ENCODE assay signal across 8 cellular contexts in the genomic region with DNA sequence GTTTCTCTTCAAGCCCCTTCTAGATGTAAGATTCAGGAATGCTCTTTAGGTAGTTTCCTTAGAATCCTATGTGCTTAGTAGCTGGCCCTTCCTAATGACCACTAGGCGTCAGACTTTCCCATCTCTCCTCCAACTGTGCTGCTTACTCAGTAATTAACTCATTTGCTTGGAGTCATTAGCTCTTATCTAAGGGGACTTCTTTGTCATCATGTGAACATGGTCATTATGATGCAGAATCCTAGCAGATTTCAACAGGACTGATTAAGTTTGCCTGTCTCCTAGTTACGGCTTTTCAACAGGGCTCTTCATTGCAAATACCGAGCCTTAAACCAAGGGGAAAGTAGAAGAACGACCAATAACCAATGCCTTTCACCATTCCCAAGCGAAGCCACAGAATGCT. TPM values are rescaled to one million over a fixed set of nuclear protein-coding genes. Genes with fewer than 3 reads are reported as not detected.
A peak's percentile ranks its signal among the peaks of the same experiment; 100 is the strongest.
DNase-seq lines count a peak whose midpoint lies in the region; ATAC-seq and TF ChIP-seq lines count a peak whose summit lies in the region.

No MANE protein-coding gene starts in this region.

- no peak overlapping the region for H3K9ac ChIP-seq in neural progenitor cell

- no peak for ATAC-seq in HG02678 (IDR thresholded peaks at IDR 0.05; ENCODE audit: unreplicated experiment)
- no peak for ATAC-seq in activated naive CD8-positive, alpha-beta T cell treated with anti-CD3 and anti-CD28 coated beads, Interleukin-2, amount 50 U/mL, for 24 hours

- H4K20me1 ChIP-seq in neural progenitor cell (ENCODE audit: low read depth) = no peaks in the 10 kb centered on the region

- CTCF ChIA-PET in AG04450 (lab: Charles Lee) = interaction anchor here (0.5 to 5.4 kb wide), 40 partner anchors 9 to 262 kb away, joined by 3 to 91 read pairs (median 5); a partner anchor contains a TSS
- CTCF ChIA-PET in HEK293T (lab: Yijun Ruan, JAX) = interaction anchor here (0.9 to 1.8 kb wide), 2 partner anchors 10 to 20 kb away, joined by 4 to 10 read pairs; no protein-coding TSS in a partner anchor

- H3K4me3 ChIP-seq in AG04450 (ENCODE audit: low read depth, low read length) (no peak overlapping the region), Peyer's patch (no peak overlapping the region), neural progenitor cell (no peak overlapping the region), MG63 (no peak overlapping the region)

- no peaks in the 10 kb centered on the region for H3F3A ChIP-seq in neural progenitor cell (ENCODE audit: low read depth)

- POLR2A ChIA-PET in AG04450 (lab: Yijun Ruan, JAX) (interaction anchor here (0.5 to 0.6 kb wide), 2 partner anchors 94 to 209 kb away, joined by 3 to 5 read pairs; no protein-coding TSS in a partner anchor), HEK293T (lab: Yijun Ruan, JAX) (no interaction called here)

- no peaks in the 10 kb centered on the region for H3K9me3 Mint-ChIP-seq in neural progenitor cell
- no peaks in the 10 kb centered on the region for H3K9me3 Mint-ChIP-seq in activated naive CD8-positive, alpha-beta T cell treated with anti-CD3 and anti-CD28 coated beads, Interleukin-2, amount 50 U/mL, for 24 hours

- H3K4me1 Mint-ChIP-seq in neural progenitor cell = peaks cover 4% of the 10 kb centered on the region
- no peaks in the 10 kb centered on the region for H3K4me1 Mint-ChIP-seq in activated naive CD8-positive, alpha-beta T cell treated with anti-CD3 and anti-CD28 coated beads, Interleukin-2, amount 50 U/mL, for 24 hours

- H3K27me3 ChIP-seq in AG04450 (ENCODE audit: control insufficient read depth, insufficient read depth, low read length) (no peaks in the 10 kb centered on the region), Peyer's patch (no peaks in the 10 kb centered on the region), neural progenitor cell (no peaks in the 10 kb centered on the region), MG63 (no peaks in the 10 kb centered on the region)

- TF ChIP-seq CTCF in AG04450 (IDR thresholded peaks at IDR 0.05; ENCODE audit: low read depth, low read length) = peak; percentile 96
- peak in 4 of 6 experiments; percentile 20 to 50 (median 38) for TF ChIP-seq CTCF in Peyer's patch (IDR thresholded peaks at IDR 0.05)
- peak; percentile 91 for TF ChIP-seq CTCF in neural progenitor cell (IDR thresholded peaks at IDR 0.05)

- H3K27ac Mint-ChIP-seq in neural progenitor cell = no peak overlapping the region
- no peak overlapping the region for H3K27ac Mint-ChIP-seq in activated naive CD8-positive, alpha-beta T cell treated with anti-CD3 and anti-CD28 coated beads, Interleukin-2, amount 50 U/mL, for 24 hours

- H2AFZ ChIP-seq in neural progenitor cell (replicated peaks) = peak overlapping the region; percentile 9

- DNase-seq in AG04450 (ENCODE audit: low read depth, low spot score) (peak; percentile 32), HEK293T (ENCODE audit: extremely low spot score) (peak; percentile 12), Peyer's patch (no peak), erythroblast (lab: John Stamatoyannopoulos, UW) (peak; percentile 51 to 67), neural progenitor cell (ENCODE audit: low spot score) (peak; percentile 74), MG63 (no peak)
- DNase-seq in activated naive CD8-positive, alpha-beta T cell treated with anti-CD3 and anti-CD28 coated beads, Interleukin-2, amount 50 U/mL, for 24 hours = no peak

- TF ChIP-seq POLR2A in Peyer's patch (IDR thresholded peaks at IDR 0.05) (no peak), erythroblast (IDR thresholded peaks at IDR 0.05; ENCODE audit: low read length) (no peak)

- no peaks in the 10 kb centered on the region for H3K9me3 ChIP-seq in AG04450 (ENCODE audit: control insufficient read depth, insufficient read depth, low read length)
- H3K9me3 ChIP-seq in Peyer's patch = no peaks in the 10 kb centered on the region
- H3K9me3 ChIP-seq in neural progenitor cell (ENCODE audit: low read depth) = no peaks in the 10 kb centered on the region
- H3K9me3 ChIP-seq in MG63 = no peaks in the 10 kb centered on the region

- H3K36me3 Mint-ChIP-seq in neural progenitor cell = no peaks in the 10 kb centered on the region
- H3K36me3 Mint-ChIP-seq in activated naive CD8-positive, alpha-beta T cell treated with anti-CD3 and anti-CD28 coated beads, Interleukin-2, amount 50 U/mL, for 24 hours (ENCODE audit: low read depth) = no peaks in the 10 kb centered on the region

- no peaks in the 10 kb centered on the region for H3K79me2 ChIP-seq in neural progenitor cell (ENCODE audit: low read depth)

- H3K36me3 ChIP-seq in Peyer's patch (no peaks in the 10 kb centered on the region), neural progenitor cell (no peaks in the 10 kb centered on the region), MG63 (no peaks in the 10 kb centered on the region)

- H3K4me1 ChIP-seq in Peyer's patch = no peaks in the 10 kb centered on the region
- H3K4me1 ChIP-seq in neural progenitor cell = no peaks in the 10 kb centered on the region

- H3K27ac ChIP-seq in AG04450 (ENCODE audit: low read depth, low read length) (no peak overlapping the region), Peyer's patch (no peak overlapping the region), neural progenitor cell (no peak overlapping the region)

- peaks cover 2% of the 10 kb centered on the region for H3K27me3 Mint-ChIP-seq in neural progenitor cell (ENCODE audit: insufficient read depth, low read depth)
- H3K27me3 Mint-ChIP-seq in activated naive CD8-positive, alpha-beta T cell treated with anti-CD3 and anti-CD28 coated beads, Interleukin-2, amount 50 U/mL, for 24 hours = peaks cover 23% of the 10 kb centered on the region

- H3K4me3 Mint-ChIP-seq in neural progenitor cell = no peak overlapping the region
- no peak overlapping the region for H3K4me3 Mint-ChIP-seq in activated naive CD8-positive, alpha-beta T cell treated with anti-CD3 and anti-CD28 coated beads, Interleukin-2, amount 50 U/mL, for 24 hours

- no peak overlapping the region for H3K4me2 ChIP-seq in neural progenitor cell

TF ChIP-seq in HEK293T, 16 proteins besides CTCF, POLR2A, EP300 and RAD21:
- TF ChIP-seq NFRKB (IDR thresholded peaks at IDR 0.05) (no peak), ZNF384 (IDR thresholded peaks at IDR 0.05) (no peak), SUZ12 (IDR thresholded peaks at IDR 0.05) (no peak), FOXA1 (IDR thresholded peaks at IDR 0.05) (no peak), HDGF (IDR thresholded peaks at IDR 0.05; ENCODE audit: borderline replicate concordance) (no peak), SP1 (IDR thresholded peaks at IDR 0.05) (no peak), CTBP1 (IDR thresholded peaks at IDR 0.05; ENCODE audit: borderline replicate concordance) (no peak), BHLHE40 (IDR thresholded peaks at IDR 0.05; ENCODE audit: borderline replicate concordance) (no peak), ELF4 (IDR thresholded peaks at IDR 0.05) (no peak), FOXK2 (IDR thresholded peaks at IDR 0.05) (no peak), LEF1 (IDR thresholded peaks at IDR 0.05; ENCODE audit: borderline replicate concordance) (no peak), L3MBTL2 (conservative IDR thresholded peaks at IDR 0.05) (no peak), FOXM1 (IDR thresholded peaks at IDR 0.05; ENCODE audit: borderline replicate concordance) (no peak), ARNT (IDR thresholded peaks at IDR 0.05) (no peak), TARDBP (IDR thresholded peaks at IDR 0.05) (no peak)
- TF ChIP-seq, protein P1, sequence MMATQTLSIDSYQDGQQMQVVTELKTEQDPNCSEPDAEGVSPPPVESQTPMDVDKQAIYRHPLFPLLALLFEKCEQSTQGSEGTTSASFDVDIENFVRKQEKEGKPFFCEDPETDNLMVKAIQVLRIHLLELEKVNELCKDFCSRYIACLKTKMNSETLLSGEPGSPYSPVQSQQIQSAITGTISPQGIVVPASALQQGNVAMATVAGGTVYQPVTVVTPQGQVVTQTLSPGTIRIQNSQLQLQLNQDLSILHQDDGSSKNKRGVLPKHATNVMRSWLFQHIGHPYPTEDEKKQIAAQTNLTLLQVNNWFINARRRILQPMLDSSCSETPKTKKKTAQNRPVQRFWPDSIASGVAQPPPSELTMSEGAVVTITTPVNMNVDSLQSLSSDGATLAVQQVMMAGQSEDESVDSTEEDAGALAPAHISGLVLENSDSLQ (IDR thresholded peaks at IDR 0.05) = no peak

RNA-seq across cellular contexts. Expression of a gene that starts 46.4 kb away (rescaled TPM):
- not detected in 2 replicates for polyA plus RNA-seq in AG04450 (2011; rRNA removed)
- polyA minus RNA-seq in AG04450 (2011; rRNA and poly(A)+ RNA removed) = not detected in 2 replicates
- total RNA-seq in Peyer's patch (not detected), neural progenitor cell (ENCODE audit: low replicate concordance) (not detected in 2 replicates)
- total RNA-seq in MG63 (2014; rRNA removed; shearing (Covaris generic); ENCODE audit: low replicate concordance) = not detected in 2 replicates

Comparison
In these comparisons a context has a peak if more than half of its experiments do, and no peak if none do; other contexts are left out.
1. DNase-seq: peak in AG04450 (single experiment), HEK293T (single experiment), erythroblast (2 of 2) and neural progenitor cell (single experiment); none in Peyer's patch (0 of 3), MG63 (single experiment) and activated naive CD8-positive, alpha-beta T cell treated with anti-CD3 and anti-CD28 coated beads, Interleukin-2, amount 50 U/mL, for 24 hours (single experiment).
2. CTCF ChIP-seq: peak in every context shown above with its lines; median percentile 96 in AG04450; 91 in neural progenitor cell; 38 in Peyer's patch.